In genomic region chr15:63506537-63507035, GRCh38 we compare ENCODE assay signal across 8 cellular contexts.
A peak's percentile ranks its signal among the peaks of the same experiment; 100 is the strongest.
DNase-seq lines count a peak whose midpoint lies in the region; ATAC-seq and TF ChIP-seq lines count a peak whose summit lies in the region.

No MANE protein-coding gene starts in this region.

- H3K27ac ChIP-seq in OCI-LY3 (ENCODE audit: low read length) = 0 out of 2 replicates have a peak overlapping the region, but pooled peaks have one; percentile 79

- H3K79me2 ChIP-seq in OCI-LY3 (ENCODE audit: low read length) = peaks cover 77% of the 10 kb centered on the region

- peaks cover 58% of the 10 kb centered on the region for H4K20me1 ChIP-seq in OCI-LY3 (ENCODE audit: insufficient read depth, low read length)

- peaks cover 21% of the 10 kb centered on the region for H3K36me3 Mint-ChIP-seq in effector memory CD8-positive, alpha-beta T cell (ENCODE audit: insufficient read depth)

- TF ChIP-seq CTCF in OCI-LY3 (IDR thresholded peaks at IDR 0.05; ENCODE audit: low read depth, low read length) = no peak
- no peak for TF ChIP-seq CTCF in retinal pigment epithelial cell (conservative IDR thresholded peaks at IDR 0.05; ENCODE audit: low read depth, low read length)

- H2AFZ ChIP-seq in OCI-LY3 (ENCODE audit: low read depth, low read length) = no peak overlapping the region

- peak overlapping the region; percentile 93 for H3K4me2 ChIP-seq in OCI-LY3 (ENCODE audit: low read length)

- no peaks in the 10 kb centered on the region for H3K27me3 ChIP-seq in OCI-LY3 (ENCODE audit: low read depth, low read length)

- no peak for ATAC-seq in effector memory CD8-positive, alpha-beta T cell (replicated peaks)
- ATAC-seq in HG02973 (IDR thresholded peaks at IDR 0.05; ENCODE audit: unreplicated experiment) (no peak), GM18505 (IDR thresholded peaks at IDR 0.05; ENCODE audit: unreplicated experiment) (no peak)

- H3K27ac Mint-ChIP-seq in effector memory CD8-positive, alpha-beta T cell = peak overlapping the region; percentile 94 to 95

- no peaks in the 10 kb centered on the region for H3K27me3 Mint-ChIP-seq in effector memory CD8-positive, alpha-beta T cell

- peaks cover 67 to 79% of the 10 kb centered on the region in 2 donors for H3K4me1 Mint-ChIP-seq in effector memory CD8-positive, alpha-beta T cell (ENCODE audit: low read depth in 2 of 2)

- H3K4me3 ChIP-seq in OCI-LY3 (ENCODE audit: low read length) (peak overlapping the region; percentile 94), retinal pigment epithelial cell (ENCODE audit: low read length) (peak overlapping the region; percentile 85)

- TF ChIP-seq POLR2A in GM18505 (IDR thresholded peaks at IDR 0.05; ENCODE audit: borderline replicate concordance, extremely low read depth, insufficient read depth, insufficient read length) = no peak

- peaks cover 3% of the 10 kb centered on the region for H3K36me3 ChIP-seq in OCI-LY3 (replicated peaks; ENCODE audit: low read depth, low read length)

- no peaks in the 10 kb centered on the region for H3K9me3 ChIP-seq in OCI-LY3 (ENCODE audit: insufficient read depth, low read length)

- H3K4me1 ChIP-seq in OCI-LY3 (ENCODE audit: low read length) = peaks cover 71% of the 10 kb centered on the region

- H3K9ac ChIP-seq in OCI-LY3 (ENCODE audit: low read length) = peak overlapping the region; percentile 96

- DNase-seq in DMS 273 (lab: John Stamatoyannopoulos, UW; ENCODE audit: unreplicated experiment) (peak; percentile 39), DMS 273 treated with DMSO at 0.1 percent for 48 hours (lab: John Stamatoyannopoulos, UW) (no peak), retinal pigment epithelial cell (ENCODE audit: low read depth) (no peak), NCI-H2029 (lab: John Stamatoyannopoulos, UW) (no peak)
- DNase-seq in effector memory CD8-positive, alpha-beta T cell = no peak

- no peaks in the 10 kb centered on the region for H3K9me3 Mint-ChIP-seq in effector memory CD8-positive, alpha-beta T cell

- peak overlapping the region; percentile 92 to 94 for H3K4me3 Mint-ChIP-seq in effector memory CD8-positive, alpha-beta T cell
